ENCODE assay signal across 23 cellular contexts in the genomic region with DNA sequence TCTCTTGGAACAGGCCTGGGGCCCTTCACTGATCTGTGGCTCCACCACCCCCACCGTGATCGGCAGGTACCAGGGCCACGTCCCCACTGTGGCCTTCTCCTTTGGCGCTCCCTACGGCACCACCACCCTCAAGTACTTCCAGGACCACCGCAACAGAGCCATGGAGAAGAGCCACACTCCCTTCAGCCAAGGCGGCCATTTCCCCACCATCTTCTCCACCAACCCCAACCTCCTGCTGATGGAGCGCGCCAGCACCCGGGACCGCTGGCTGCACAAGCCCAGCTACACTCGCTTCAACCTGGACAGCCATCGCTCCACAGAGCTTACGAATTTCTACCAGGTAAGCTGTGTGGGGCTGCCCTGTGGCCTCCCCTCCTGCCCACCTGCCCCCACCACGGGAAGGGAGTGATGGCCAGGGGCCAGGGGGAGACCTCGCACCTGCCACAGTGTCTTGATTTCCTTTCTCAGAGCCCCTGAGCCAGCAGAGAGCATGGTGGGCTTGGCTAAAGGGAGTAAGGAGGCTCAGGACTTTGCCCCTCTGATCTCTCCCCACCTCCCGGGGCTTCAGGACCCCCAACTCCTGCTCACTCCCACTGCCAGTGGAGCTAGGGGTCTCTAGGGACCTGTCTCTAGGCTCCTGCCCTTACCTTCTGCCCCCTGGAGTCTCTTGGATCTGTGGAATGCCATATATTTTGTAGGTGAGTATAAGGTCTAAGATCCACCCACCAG.
DNase-seq lines count a peak whose midpoint lies in the region; ATAC-seq, FAIRE-seq and TF ChIP-seq lines count a peak whose summit lies in the region.
"Had no signal": no experiment of that assay in that cellular context is flagged by ENCODE, and none has a peak within 500 bp of the region (broad histone marks: within the 10 kb centered on the region; RNA-seq: fewer than 3 reads in every experiment).

No MANE protein-coding gene starts in this region.

- no peaks in the 10 kb centered on the region for H4K20me1 ChIP-seq in osteoblast (ENCODE audit: insufficient read depth, low read length)

- DNase-seq in left cardiac atrium (peak; percentile 7), right atrium auricular region (ENCODE audit: low spot score) (no peak), kidney (peak; percentile 15), osteoblast (ENCODE audit: insufficient read length, low spot score, missing footprints) (peak; percentile 76), trophoblast cell (no peak), NCI-H146 (lab: John Stamatoyannopoulos, UW) (no peak), SKM-1 (lab: John Stamatoyannopoulos, UW; ENCODE audit: unreplicated experiment) (no peak), SHP77 treated with DMSO at 0.1 percent for 48 hours (lab: John Stamatoyannopoulos, UW) (no peak)
- DNase-seq: C1 segment of cervical spinal cord; CD8-positive, alpha-beta T cell; EL; GDM1; MM.1S; NCI-H1048; NCI-H1694 treated with DMSO at 0.1 percent for 48 hours; NCI-H2227 treated with DMSO at 0.1 percent for 48 hours; NCI-H526 treated with DMSO at 0.1 percent for 48 hours had no signal

- no peak overlapping the region for H2AK5ac ChIP-seq in trophoblast cell (ENCODE audit: low read length)

- no peak overlapping the region for H2AFZ ChIP-seq in osteoblast (ENCODE audit: low read length)
- H2AFZ ChIP-seq in trophoblast cell (ENCODE audit: insufficient read depth, low read length, poor library complexity): no peak overlapping the region

- no peak overlapping the region for H3K4ac ChIP-seq in trophoblast cell (ENCODE audit: low read depth, low read length)

- TF ChIP-seq CTCF in right atrium auricular region (IDR thresholded peaks at IDR 0.05) (no peak), kidney (IDR thresholded peaks at IDR 0.05; ENCODE audit: borderline replicate concordance, extremely low read depth, insufficient read depth) (no peak), osteoblast (IDR thresholded peaks at IDR 0.05; ENCODE audit: extremely low read depth, low read depth, low read length) (no peak)

- H4K12ac ChIP-seq in trophoblast cell (ENCODE audit: low read depth, low read length): no peak overlapping the region

- no CpG with 5 or more reads among the region's 17 CpGs for WGBS in trophoblast cell (ENCODE audit: extremely low coverage, insufficient coverage, insufficient read length)

- no peak overlapping the region for H2BK120ac ChIP-seq in trophoblast cell (ENCODE audit: insufficient read depth, low read length, poor library complexity)

- no peak for FAIRE-seq in kidney (lab: Jason Lieb, UNC)
- FAIRE-seq: GM12878, GM19239 had no signal

- no peaks in the 10 kb centered on the region for H3K4me1 ChIP-seq in right atrium auricular region
- no peaks in the 10 kb centered on the region for H3K4me1 ChIP-seq in kidney (ENCODE audit: control insufficient read depth in 1 of 2, insufficient read depth in 1 of 2, low read depth in 1 of 2, low read length in 2 of 2)
- H3K4me1 ChIP-seq in osteoblast (ENCODE audit: insufficient read depth, low read length): no peaks in the 10 kb centered on the region
- no peaks in the 10 kb centered on the region for H3K4me1 ChIP-seq in trophoblast cell (ENCODE audit: control insufficient read depth in 1 of 2, insufficient read depth in 2 of 2, low read length in 2 of 2)
- H3K4me1 ChIP-seq: Peyer's patch had no signal

- no peak overlapping the region for H3K23ac ChIP-seq in trophoblast cell (ENCODE audit: low read length)

- intact Hi-C loops in left cardiac atrium (cut with DNase I) (loop anchor here in 1 of 2 donors (5.0 kb wide), 1 partner anchor 74 kb away; no protein-coding TSS in a partner anchor), kidney (cut with DNase I) (no loop called here)

- no peak overlapping the region for H3K4me2 ChIP-seq in osteoblast (ENCODE audit: insufficient read depth, low read length)
- H3K4me2 ChIP-seq in trophoblast cell (ENCODE audit: low read length): no peak overlapping the region
- H3K4me2 ChIP-seq: KMS-11 had no signal

- H3K4me3 ChIP-seq in right atrium auricular region (no peak overlapping the region), kidney (ENCODE audit: low read length in 2 of 2) (no peak overlapping the region), osteoblast (ENCODE audit: insufficient read depth, low read length) (no peak overlapping the region), trophoblast cell (ENCODE audit: low read depth, low read length) (no peak overlapping the region)
- H3K4me3 ChIP-seq: GM12878, Peyer's patch had no signal

- no peak overlapping the region for H4K91ac ChIP-seq in trophoblast cell (ENCODE audit: low read depth, low read length)

- H3K27ac ChIP-seq in right atrium auricular region (no peak overlapping the region), kidney (ENCODE audit: low read depth in 2 of 2, low read length in 2 of 2) (no peak overlapping the region), osteoblast (ENCODE audit: low read depth, low read length) (no peak overlapping the region), trophoblast cell (ENCODE audit: low read depth, low read length) (no peak overlapping the region)
- H3K27ac ChIP-seq: HL-60, KMS-11, Peyer's patch had no signal

- H3K79me1 ChIP-seq in trophoblast cell (ENCODE audit: low read length): no peaks in the 10 kb centered on the region

- H4K8ac ChIP-seq in trophoblast cell (ENCODE audit: low read depth, low read length): no peak overlapping the region

- ATAC-seq in left cardiac atrium: no peak
- ATAC-seq: CD8-positive, alpha-beta T cell; GM12878 had no signal

- H3K9ac ChIP-seq in kidney (ENCODE audit: low read length in 2 of 2) (no peak overlapping the region), trophoblast cell (ENCODE audit: low read length) (no peak overlapping the region)
- H3K9ac ChIP-seq: KMS-11 had no signal

- no peak overlapping the region for H3K18ac ChIP-seq in trophoblast cell (ENCODE audit: low read length)

- H3K14ac ChIP-seq in trophoblast cell (ENCODE audit: low read length): no peak overlapping the region

- H3K27me3 ChIP-seq in right atrium auricular region (no peaks in the 10 kb centered on the region), osteoblast (ENCODE audit: insufficient read depth, low read length) (peaks cover 48% of the 10 kb centered on the region), trophoblast cell (ENCODE audit: insufficient read depth, low read length) (no peaks in the 10 kb centered on the region)
- H3K27me3 ChIP-seq: Peyer's patch had no signal

- H3K9me3 ChIP-seq in right atrium auricular region (no peaks in the 10 kb centered on the region), kidney (ENCODE audit: control insufficient read depth in 1 of 2, low read length in 2 of 2) (no peaks in the 10 kb centered on the region), osteoblast (ENCODE audit: low read depth, low read length) (no peaks in the 10 kb centered on the region), trophoblast cell (ENCODE audit: insufficient read depth, low read depth, low read length) (no peaks in the 10 kb centered on the region)
- H3K9me3 ChIP-seq: Caco-2, Peyer's patch had no signal

- no peaks in the 10 kb centered on the region for H3K79me2 ChIP-seq in osteoblast (ENCODE audit: insufficient read depth, low read length)
- no peaks in the 10 kb centered on the region for H3K79me2 ChIP-seq in trophoblast cell (ENCODE audit: control insufficient read depth, insufficient read depth, low read length, poor library complexity)

- no peak overlapping the region for H2BK5ac ChIP-seq in trophoblast cell (ENCODE audit: low read depth, low read length, poor library complexity)

- H3K36me3 ChIP-seq in right atrium auricular region (no peaks in the 10 kb centered on the region), kidney (ENCODE audit: control insufficient read depth in 1 of 2, insufficient read depth in 2 of 2, low read length in 2 of 2) (no peaks in the 10 kb centered on the region), osteoblast (ENCODE audit: insufficient read depth, low read length) (no peaks in the 10 kb centered on the region), trophoblast cell (ENCODE audit: control insufficient read depth in 1 of 2, insufficient read depth in 2 of 2, low read length in 2 of 2) (no peaks in the 10 kb centered on the region)
- H3K36me3 ChIP-seq: Peyer's patch had no signal

- no peak overlapping the region for H2BK12ac ChIP-seq in trophoblast cell (ENCODE audit: low read length)

Comparison
In these comparisons a context has a peak if more than half of its experiments do, and no peak if none do; other contexts are left out.
1. DNase-seq: peak in left cardiac atrium (single experiment), kidney (single experiment) and osteoblast (single experiment); none in right atrium auricular region (single experiment), trophoblast cell (0 of 2), NCI-H146 (single experiment), SKM-1 (single experiment) and SHP77 treated with DMSO at 0.1 percent for 48 hours (single experiment).